26 cellular contexts compared by ENCODE assay signal in the genomic region with DNA sequence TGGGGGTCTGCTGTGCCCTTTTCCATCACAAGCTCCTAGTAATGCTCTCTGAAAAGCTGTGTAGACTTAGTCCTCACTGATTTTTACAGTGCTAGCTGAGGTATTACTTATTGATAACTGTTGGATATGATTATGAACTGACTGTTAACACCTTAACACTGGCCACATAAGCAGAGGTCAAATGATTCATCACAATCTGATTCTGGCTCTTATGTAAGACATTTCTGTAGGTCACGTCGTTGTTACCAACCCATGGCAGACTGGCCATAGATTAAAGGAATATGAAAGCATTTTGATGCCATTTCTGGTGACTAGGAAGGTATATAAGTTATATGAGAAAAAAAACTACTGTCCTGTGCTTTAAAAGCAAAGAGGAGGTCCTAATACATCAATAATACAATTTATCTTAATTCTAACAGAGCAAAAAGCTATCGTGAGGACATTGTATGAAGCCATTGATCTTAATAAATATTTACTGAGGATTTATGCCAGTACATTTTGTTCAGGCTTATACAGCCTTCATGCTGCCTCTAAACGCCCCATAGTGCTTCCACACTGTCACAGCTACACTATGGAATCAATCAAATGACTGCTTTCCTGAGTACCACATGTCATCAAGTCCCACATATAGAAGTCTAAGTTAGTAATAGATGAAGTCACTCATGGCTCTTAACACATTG. TPM values are rescaled to one million over a fixed set of nuclear protein-coding genes. Genes with fewer than 3 reads are reported as not detected.
"Had no signal": no experiment of that assay in that cellular context is flagged by ENCODE, and none has a peak within 500 bp of the region (broad histone marks: within the 10 kb centered on the region; RNA-seq: fewer than 3 reads in every experiment).

No MANE protein-coding gene starts in this region.

- H3K4me1 ChIP-seq: breast epithelium, colonic mucosa, psoas muscle, right atrium auricular region had no signal

- DNase-seq: activated B cell treated with CpG ODN at 0.5 μM for 24 hours; activated CD4-positive, alpha-beta T cell treated with anti-CD3 and anti-CD28 coated beads for 36 hours; activated CD4-positive, alpha-beta T cell treated with anti-CD3 and anti-CD28 coated beads, Interleukin-2, amount 50 U/mL, for 48 hours; activated CD8-positive, alpha-beta memory T cell treated with anti-CD3 and anti-CD28 coated beads, Interleukin-2, amount 50 U/mL, for 48 hours; activated naive CD4-positive, alpha-beta T cell; activated naive CD8-positive, alpha-beta T cell treated with anti-CD3 and anti-CD28 coated beads for 36 hours; activated T-cell treated with anti-CD3 and anti-CD28 coated beads, Interleukin-2, amount 50 U/mL, for 4 hours; amniotic stem cell; colonic mucosa; endodermal cell; foreskin keratinocyte; kidney; naive thymus-derived CD8-positive, alpha-beta T cell; ovary; psoas muscle; stimulated activated CD4-positive, alpha-beta T cell treated with anti-CD3 and anti-CD28 coated beads, Interleukin-1b, Interleukin-23, amount 100 ng/mL, for 48 hours; T-helper 9 cell; tibial artery had no signal

- H3K27me3 ChIP-seq: breast epithelium, colonic mucosa, foreskin keratinocyte, ovary, right atrium auricular region, tibial artery had no signal

- H3K36me3 Mint-ChIP-seq: mesothelial cell of epicardium; naive thymus-derived CD8-positive, alpha-beta T cell had no signal

- H3K4me3 ChIP-seq: breast epithelium, colonic mucosa, ovary, psoas muscle, right atrium auricular region, tibial artery had no signal

- H3K27ac ChIP-seq: breast epithelium, colonic mucosa, foreskin keratinocyte, ovary, psoas muscle, right atrium auricular region, tibial artery had no signal

- ATAC-seq: activated CD4-positive, alpha-beta T cell treated with anti-CD3 and anti-CD28 coated beads for 36 hours; activated T-cell treated with anti-CD3 and anti-CD28 coated beads, Interleukin-2, amount 50 U/mL, for 4 hours; foreskin keratinocyte; naive thymus-derived CD8-positive, alpha-beta T cell; psoas muscle had no signal

- H3K36me3 ChIP-seq: breast epithelium, colonic mucosa, ovary, right atrium auricular region, tibial artery had no signal

- H3K4me3 Mint-ChIP-seq: activated B cell treated with CpG ODN at 0.5 μM for 24 hours; activated CD4-positive, alpha-beta T cell treated with anti-CD3 and anti-CD28 coated beads for 36 hours; activated naive CD8-positive, alpha-beta T cell treated with anti-CD3 and anti-CD28 coated beads for 36 hours; activated T-cell treated with anti-CD3 and anti-CD28 coated beads, Interleukin-2, amount 50 U/mL, for 4 hours; central memory CD8-positive, alpha-beta T cell; endodermal cell; mesothelial cell of epicardium; naive thymus-derived CD8-positive, alpha-beta T cell; stimulated activated naive CD8-positive, alpha-beta T cell treated with anti-CD3 and anti-CD28 coated beads, Interleukin-15, Interleukin-2, amounts not matched to agents 100 ng/mL and 50 ng/mL, for 24 hours had no signal

- H3K4me1 Mint-ChIP-seq: activated B cell treated with CpG ODN at 0.5 μM for 24 hours; activated CD4-positive, alpha-beta T cell treated with anti-CD3 and anti-CD28 coated beads for 36 hours; activated naive CD8-positive, alpha-beta T cell treated with anti-CD3 and anti-CD28 coated beads for 36 hours; central memory CD8-positive, alpha-beta T cell; endodermal cell; mesothelial cell of epicardium; naive thymus-derived CD8-positive, alpha-beta T cell had no signal

- H3K27ac Mint-ChIP-seq: activated B cell treated with CpG ODN at 0.5 μM for 24 hours; activated CD4-positive, alpha-beta T cell treated with anti-CD3 and anti-CD28 coated beads for 36 hours; activated naive CD8-positive, alpha-beta T cell treated with anti-CD3 and anti-CD28 coated beads for 36 hours; activated T-helper 2 cell treated with anti-CD3 and anti-CD28 coated beads, Interferon-gamma antibody, Interleukin-2, Interleukin-4, amounts not matched to agents 10 μg/mL and 5 μg/mL and 100 μg/mL, durations not matched to agents 14 hours and 24 hours and 36 hours; endodermal cell; mesothelial cell of epicardium; naive thymus-derived CD8-positive, alpha-beta T cell; stimulated activated naive CD8-positive, alpha-beta T cell treated with anti-CD3 and anti-CD28 coated beads, Interleukin-15, Interleukin-2, amounts not matched to agents 100 ng/mL and 50 ng/mL, for 24 hours had no signal

- H3K9me3 Mint-ChIP-seq: activated B cell treated with CpG ODN at 0.5 μM for 24 hours; activated naive CD8-positive, alpha-beta T cell treated with anti-CD3 and anti-CD28 coated beads for 36 hours; activated T-helper 2 cell treated with anti-CD3 and anti-CD28 coated beads, Interferon-gamma antibody, Interleukin-2, Interleukin-4, amounts not matched to agents 10 μg/mL and 5 μg/mL and 100 μg/mL, durations not matched to agents 14 hours and 24 hours and 36 hours; central memory CD8-positive, alpha-beta T cell; endodermal cell had no signal

- H3K9me3 ChIP-seq: breast epithelium, colonic mucosa, ovary, psoas muscle, right atrium auricular region, tibial artery had no signal

RNA-seq across cellular contexts. Expression of a gene that starts 6.9 kb away (rescaled TPM):
- total RNA-seq: activated B cell treated with CpG ODN at 0.5 μM for 24 hours; activated CD4-positive, alpha-beta T cell treated with anti-CD3 and anti-CD28 coated beads for 36 hours; activated CD8-positive, alpha-beta memory T cell treated with anti-CD3 and anti-CD28 coated beads for 36 hours; activated naive CD8-positive, alpha-beta T cell treated with anti-CD3 and anti-CD28 coated beads for 36 hours; activated T-helper 2 cell treated with anti-CD3 and anti-CD28 coated beads, Interferon-gamma antibody, Interleukin-2, Interleukin-4, amounts not matched to agents 10 μg/mL and 5 μg/mL and 100 μg/mL, durations not matched to agents 14 hours and 24 hours and 36 hours; naive thymus-derived CD8-positive, alpha-beta T cell; T-helper 1 cell treated with Interleukin-12 subunit alpha and Interleukin-12 subunit beta and Interleukin-4 antibody, amounts not matched to agents 30 ng/mL and 1 ng/mL, for 36 hours had no signal
- polyA plus RNA-seq: naive thymus-derived CD8-positive, alpha-beta T cell had no signal
